In genomic region chr5:168409601-168410458, GRCh38 we compare ENCODE assay signal across 8 cellular contexts.
DNase-seq lines count a peak whose midpoint lies in the region; ATAC-seq and TF ChIP-seq lines count a peak whose summit lies in the region.

No MANE protein-coding gene starts in this region.

- H3K79me2 ChIP-seq in neural progenitor cell (ENCODE audit: low read depth), result no peaks in the 10 kb centered on the region

- H2AFZ ChIP-seq in neural progenitor cell (replicated peaks), result no peak overlapping the region

- no peaks in the 10 kb centered on the region for H3K9me3 Mint-ChIP-seq in neural progenitor cell

- no peak overlapping the region for H3K4me3 Mint-ChIP-seq in neural progenitor cell

- H3K4me2 ChIP-seq in neural progenitor cell, result no peak overlapping the region

- ATAC-seq in GM19463 (IDR thresholded peaks at IDR 0.05; ENCODE audit: unreplicated experiment), result peak; percentile 87
- no peak for ATAC-seq in HG03571 (IDR thresholded peaks at IDR 0.05; ENCODE audit: unreplicated experiment)

- peaks cover 3% of the 10 kb centered on the region for H3K27me3 Mint-ChIP-seq in neural progenitor cell (ENCODE audit: insufficient read depth, low read depth)

- no peaks in the 10 kb centered on the region for H4K20me1 ChIP-seq in neural progenitor cell (ENCODE audit: low read depth)

- no peaks in the 10 kb centered on the region for H3K27me3 ChIP-seq in neural progenitor cell

- DNase-seq in A172 (ENCODE audit: low spot score) (peak; percentile 69), RPMI7951 (ENCODE audit: low read depth) (peak; percentile 76), cardiac fibroblast (ENCODE audit: low read depth in 2 of 2) (peak; percentile 64 to 80), neural progenitor cell (ENCODE audit: low spot score) (no peak), germinal center (ENCODE audit: low spot score) (no peak)
- peak; percentile 43 to 50 for DNase-seq in stimulated activated CD4-positive, alpha-beta T cell treated with anti-CD3 and anti-CD28 coated beads, Interleukin-2, amount 100 ng/mL, for 24 hours

- H3K36me3 Mint-ChIP-seq in neural progenitor cell, result peaks cover 8% of the 10 kb centered on the region

- no peak overlapping the region for H3K9ac ChIP-seq in neural progenitor cell

- no peaks in the 10 kb centered on the region for H3K9me3 ChIP-seq in neural progenitor cell (ENCODE audit: low read depth)

- TF ChIP-seq CTCF in cardiac fibroblast (IDR thresholded peaks at IDR 0.05; ENCODE audit: low read depth, low read length), result no peak
- TF ChIP-seq CTCF in neural progenitor cell (IDR thresholded peaks at IDR 0.05), result no peak

- H3K36me3 ChIP-seq in neural progenitor cell, result no peaks in the 10 kb centered on the region

- no peaks in the 10 kb centered on the region for H3F3A ChIP-seq in neural progenitor cell (ENCODE audit: low read depth)

- peak overlapping the region in 1 of 2 donors; percentile 25 for H3K4me3 ChIP-seq in cardiac fibroblast (replicated peaks in 1 of 2; ENCODE audit: low read depth in 2 of 2, low read length in 2 of 2)
- no peak overlapping the region for H3K4me3 ChIP-seq in neural progenitor cell

- H3K27ac Mint-ChIP-seq in neural progenitor cell, result no peak overlapping the region

- H3K27ac ChIP-seq in neural progenitor cell, result no peak overlapping the region

- H3K4me1 ChIP-seq in neural progenitor cell, result no peaks in the 10 kb centered on the region

- peaks cover 5% of the 10 kb centered on the region for H3K4me1 Mint-ChIP-seq in neural progenitor cell

Comparison
In these comparisons a context has a peak if more than half of its experiments do, and no peak if none do; other contexts are left out.
1. DNase-seq: peak in A172 (single experiment), RPMI7951 (single experiment), cardiac fibroblast (2 of 2) and stimulated activated CD4-positive, alpha-beta T cell treated with anti-CD3 and anti-CD28 coated beads, Interleukin-2, amount 100 ng/mL, for 24 hours (2 of 2); none in neural progenitor cell (single experiment) and germinal center (single experiment).